9 cellular contexts compared by ENCODE assay signal in the genomic region with DNA sequence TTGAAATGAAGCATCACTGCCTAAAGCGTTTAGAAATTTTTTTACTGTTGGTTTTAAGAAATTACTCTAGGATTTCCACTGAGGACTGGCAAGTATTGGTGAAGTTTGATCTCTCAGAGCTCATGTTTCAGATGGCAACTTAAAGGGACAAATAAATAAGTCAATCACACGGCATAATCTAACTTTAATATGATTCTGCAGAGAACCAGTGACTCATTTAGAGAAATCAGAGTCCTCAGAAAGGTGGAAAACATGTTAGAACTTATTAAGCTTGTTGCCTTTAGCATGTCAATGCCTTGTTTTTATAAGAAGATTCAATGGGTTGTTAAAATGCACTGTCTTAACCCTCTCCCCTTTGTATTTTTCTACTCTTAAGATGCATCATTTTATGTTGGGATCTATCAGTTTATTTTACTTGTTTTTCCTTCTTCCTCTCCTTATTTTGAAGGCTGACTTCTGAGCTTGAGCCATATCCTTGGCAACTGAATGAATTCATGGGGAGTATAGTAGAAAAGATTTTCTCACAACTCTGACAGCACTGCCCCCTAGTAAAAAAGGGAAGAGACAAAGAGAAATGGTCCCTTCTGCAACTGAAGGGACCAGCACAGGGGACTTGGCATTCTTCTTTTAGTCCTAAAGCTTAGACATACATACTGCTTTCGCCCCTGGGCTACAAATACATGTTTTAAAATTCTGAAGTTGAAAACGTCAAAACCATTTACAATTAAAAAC.
A peak's percentile ranks its signal among the peaks of the same experiment; 100 is the strongest.
DNase-seq lines count a peak whose midpoint lies in the region; ATAC-seq and TF ChIP-seq lines count a peak whose summit lies in the region.
"Had no signal": no experiment of that assay in that cellular context is flagged by ENCODE, and none has a peak within 500 bp of the region (broad histone marks: within the 10 kb centered on the region; RNA-seq: fewer than 3 reads in every experiment).

No MANE protein-coding gene starts in this region.

- no peaks in the 10 kb centered on the region for H3K79me2 ChIP-seq in neural progenitor cell (ENCODE audit: low read depth)

- H3F3A ChIP-seq in neural progenitor cell (ENCODE audit: low read depth) = no peaks in the 10 kb centered on the region

- H3K4me3 Mint-ChIP-seq in neural progenitor cell = no peak overlapping the region

- no peaks in the 10 kb centered on the region for H3K27me3 ChIP-seq in neural progenitor cell

- H3K36me3 ChIP-seq in neural progenitor cell = no peaks in the 10 kb centered on the region

- H3K9ac ChIP-seq in neural progenitor cell = no peak overlapping the region

- H3K27me3 Mint-ChIP-seq in neural progenitor cell (ENCODE audit: insufficient read depth, low read depth) = peaks cover under 1% of the 10 kb centered on the region

- H3K4me1 Mint-ChIP-seq in neural progenitor cell = peaks cover 10% of the 10 kb centered on the region

- DNase-seq in H4 (ENCODE audit: low spot score) (peak; percentile 30), NOMO-1 treated with dmso at 0.1 percent for 144 hours (lab: John Stamatoyannopoulos, UW; ENCODE audit: unreplicated experiment) (peak; percentile 46), cerebellar cortex (ENCODE audit: low spot score) (peak; percentile 28), neural progenitor cell (ENCODE audit: low spot score) (peak; percentile 38), T-helper 9 cell (no peak)
- DNase-seq in effector CD8-positive, alpha-beta T cell (lab: John Stamatoyannopoulos, UW) = no peak
- DNase-seq: KG1 had no signal

- H3K4me3 ChIP-seq in neural progenitor cell = no peak overlapping the region

- no peak for ATAC-seq in GM18868 (IDR thresholded peaks at IDR 0.05; ENCODE audit: unreplicated experiment)
- ATAC-seq in GM19395 (IDR thresholded peaks at IDR 0.05; ENCODE audit: unreplicated experiment) = no peak

- TF ChIP-seq CTCF in neural progenitor cell (IDR thresholded peaks at IDR 0.05) = peak; percentile 32

- H3K36me3 Mint-ChIP-seq in neural progenitor cell = no peaks in the 10 kb centered on the region

- H3K27ac ChIP-seq in neural progenitor cell = no peak overlapping the region

- no peaks in the 10 kb centered on the region for H4K20me1 ChIP-seq in neural progenitor cell (ENCODE audit: low read depth)

- peak overlapping the region; percentile 1 for H3K4me2 ChIP-seq in neural progenitor cell

- H2AFZ ChIP-seq in neural progenitor cell (replicated peaks) = no peak overlapping the region

- H3K27ac Mint-ChIP-seq in neural progenitor cell = no peak overlapping the region

- no peaks in the 10 kb centered on the region for H3K9me3 Mint-ChIP-seq in neural progenitor cell

- no peaks in the 10 kb centered on the region for H3K9me3 ChIP-seq in neural progenitor cell (ENCODE audit: low read depth)

- peaks cover 15% of the 10 kb centered on the region for H3K4me1 ChIP-seq in neural progenitor cell

Comparison
In these comparisons a context has a peak if more than half of its experiments do, and no peak if none do; other contexts are left out.
1. DNase-seq: peak in H4 (single experiment), NOMO-1 treated with dmso at 0.1 percent for 144 hours (single experiment), cerebellar cortex (single experiment) and neural progenitor cell (single experiment); none in effector CD8-positive, alpha-beta T cell (single experiment) and T-helper 9 cell (single experiment).